ENCODE assay signal across 1 cellular context in the genomic region with DNA sequence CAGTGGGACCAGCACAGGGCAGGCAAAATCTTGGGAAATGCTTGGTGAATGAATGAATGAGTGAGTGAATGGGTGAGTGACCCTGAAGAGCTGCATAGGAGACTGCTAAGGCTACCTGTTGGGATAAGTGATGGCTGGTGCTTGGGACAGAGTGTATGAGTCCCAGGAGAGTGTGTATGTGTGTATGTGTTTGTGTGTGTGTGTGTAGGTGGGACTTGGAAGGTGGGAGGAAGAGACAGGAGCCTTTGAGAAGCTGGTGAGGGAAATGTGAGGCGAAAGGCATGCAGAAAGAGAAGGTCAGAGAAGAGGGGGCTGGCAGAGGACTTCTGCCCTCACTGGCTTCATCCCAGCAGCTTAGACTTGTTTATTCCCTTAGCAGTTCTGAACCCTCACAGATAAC.
TF ChIP-seq lines count a peak whose summit lies in the region.

No MANE protein-coding gene starts in this region.

TF ChIP-seq in HEK293, 187 proteins besides CTCF, POLR2A, EP300 and RAD21 (continued from another document):
- no peak for TF ChIP-seq SALL2 (tag by site-specific recombination; IDR thresholded peaks at IDR 0.05; ENCODE audit: borderline replicate concordance)
- TF ChIP-seq IKZF3 (tag by site-specific recombination; IDR thresholded peaks at IDR 0.05) = no peak
- no peak for TF ChIP-seq ZBTB20 (tag by site-specific recombination; IDR thresholded peaks at IDR 0.05)
- TF ChIP-seq ZIC2 (tag by site-specific recombination; IDR thresholded peaks at IDR 0.05) = no peak
- no peak for TF ChIP-seq TRIM28 (IDR thresholded peaks at IDR 0.05; ENCODE audit: borderline replicate concordance, low read length)
- TF ChIP-seq EGR2 (tag by site-specific recombination; IDR thresholded peaks at IDR 0.05; ENCODE audit: low read depth) = peak; percentile 93
- TF ChIP-seq ZNF155 (tag by site-specific recombination; IDR thresholded peaks at IDR 0.05) = no peak
